ENCODE assay signal across 9 cellular contexts in the genomic region with DNA sequence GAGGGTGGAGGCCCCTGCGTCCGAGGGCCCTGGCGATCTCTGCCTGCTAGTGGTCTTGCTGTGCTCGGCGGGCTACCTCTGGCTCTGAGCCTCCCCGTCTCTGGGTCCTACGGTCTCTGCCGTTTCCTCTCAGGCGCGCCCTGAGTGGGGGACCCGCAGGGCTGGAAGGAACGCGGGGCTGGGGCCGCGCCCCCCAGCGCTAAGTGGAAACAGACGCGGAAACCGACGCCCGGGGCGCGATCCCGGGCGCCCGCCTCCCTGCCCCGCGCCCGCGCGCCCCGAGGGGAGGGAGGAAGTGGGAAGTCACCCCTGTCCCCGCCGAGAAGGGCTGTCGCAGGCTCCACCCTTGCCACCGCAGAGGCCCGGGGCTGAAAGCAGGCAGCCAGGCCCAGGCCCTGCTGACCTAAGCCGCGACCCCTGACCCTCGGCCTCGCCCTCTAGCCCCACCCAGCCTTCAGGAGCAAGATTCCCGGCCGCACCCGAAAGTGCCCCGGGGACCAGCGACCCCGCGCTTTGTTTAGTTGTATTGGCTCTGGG. TPM values are rescaled to one million over a fixed set of nuclear protein-coding genes. Genes with fewer than 3 reads are reported as not detected.
DNase-seq lines count a peak whose midpoint lies in the region; ATAC-seq, FAIRE-seq and TF ChIP-seq lines count a peak whose summit lies in the region.
"Had no signal": no experiment of that assay in that cellular context is flagged by ENCODE, and none has a peak within 500 bp of the region (broad histone marks: within the 10 kb centered on the region; RNA-seq: fewer than 3 reads in every experiment).

No MANE protein-coding gene starts in this region.

- H3K9me3 ChIP-seq in HCT116 (ENCODE audit: control insufficient read depth in 1 of 2, insufficient read depth in 1 of 2, low read depth in 1 of 2, low read length in 2 of 2) (no peaks in the 10 kb centered on the region), endodermal cell (ENCODE audit: control insufficient read depth, low read length) (no peaks in the 10 kb centered on the region), trophoblast cell (ENCODE audit: insufficient read depth, low read depth, low read length) (peaks cover 8% of the 10 kb centered on the region)

- H3K4me3 Mint-ChIP-seq in WTC11: peak overlapping the region; percentile 36
- peak overlapping the region; percentile 41 for H3K4me3 Mint-ChIP-seq in endodermal cell

- H2BK5ac ChIP-seq in trophoblast cell (ENCODE audit: low read depth, low read length, poor library complexity): no peak overlapping the region

- peak overlapping the region; percentile 99 for H3K4me2 ChIP-seq in HCT116 (ENCODE audit: low read length)
- peak overlapping the region; percentile 41 for H3K4me2 ChIP-seq in trophoblast cell (ENCODE audit: low read length)

- 7 to 23% methylated on average over 11 to 48 of the region's 48 CpGs for whole genome bisulfite sequencing in endodermal cell (ENCODE audit: insufficient coverage in 1 of 2, insufficient read length in 1 of 2), 2 experiments
- no CpG with 5 or more reads among the region's 48 CpGs for WGBS in trophoblast cell (ENCODE audit: extremely low coverage, insufficient coverage, insufficient read length)

- H3K79me2 ChIP-seq in HCT116 (ENCODE audit: insufficient read depth, low read length) (peaks cover 15% of the 10 kb centered on the region), trophoblast cell (ENCODE audit: control insufficient read depth, insufficient read depth, low read length, poor library complexity) (peaks cover 2% of the 10 kb centered on the region)

- H3K9ac ChIP-seq in HCT116 (ENCODE audit: low read length) (peak overlapping the region; percentile 97), endodermal cell (ENCODE audit: extremely low read depth, low read length, poor library complexity, severe bottlenecking) (no peak overlapping the region), trophoblast cell (ENCODE audit: low read length) (no peak overlapping the region)

- no peak for FAIRE-seq in RCC 7860 (lab: Jason Lieb, UNC)
- FAIRE-seq: TTC549 had no signal

- TF ChIP-seq CTCF in HCT116 (IDR thresholded peaks at IDR 0.05 in 2 of 3, conservative IDR thresholded peaks at IDR 0.05 in 1 of 3; ENCODE audit: borderline replicate concordance in 1 of 3, insufficient read depth in 1 of 3, low read depth in 2 of 3, low read length in 2 of 3): no peak
- no peak for TF ChIP-seq CTCF in WTC11 (IDR thresholded peaks at IDR 0.05)
- no peak for TF ChIP-seq CTCF in endodermal cell (conservative IDR thresholded peaks at IDR 0.05)

- H3K27ac ChIP-seq in HCT116 (ENCODE audit: low read depth, low read length) (peak overlapping the region; percentile 94), endodermal cell (ENCODE audit: low read depth, low read length) (no peak overlapping the region), trophoblast cell (ENCODE audit: low read depth, low read length) (no peak overlapping the region)

- DNase-seq in HCT116 (ENCODE audit: low read depth, low spot score) (no peak), WTC11 (ENCODE audit: low spot score) (no peak), endodermal cell (no peak), trophoblast cell (peak in 1 of 2 donors; percentile 45), putamen (ENCODE audit: low spot score) (no peak), midbrain (lab: John Stamatoyannopoulos, UW) (no peak), RCC 7860 (ENCODE audit: low spot score) (no peak), amygdala (lab: John Stamatoyannopoulos, UW) (no peak)

- no peak overlapping the region for H3K23ac ChIP-seq in trophoblast cell (ENCODE audit: low read length)

- H3K4me3 ChIP-seq in HCT116 (replicated peaks in 1 of 2; ENCODE audit: low read depth in 1 of 2, low read length in 2 of 2) (peak overlapping the region; percentile 65 to 87), endodermal cell (ENCODE audit: low read length) (no peak overlapping the region), trophoblast cell (ENCODE audit: low read depth, low read length) (no peak overlapping the region)

- no peaks in the 10 kb centered on the region for H3K9me2 ChIP-seq in HCT116 (ENCODE audit: insufficient read depth)

- no peak overlapping the region for H3K27ac Mint-ChIP-seq in WTC11
- no peak overlapping the region for H3K27ac Mint-ChIP-seq in endodermal cell

- peaks cover 4% of the 10 kb centered on the region for H3K4me1 Mint-ChIP-seq in WTC11
- H3K4me1 Mint-ChIP-seq in endodermal cell: peaks cover 5% of the 10 kb centered on the region

- H3K18ac ChIP-seq in trophoblast cell (ENCODE audit: low read length): peak overlapping the region; percentile 74

- no peaks in the 10 kb centered on the region for H3K36me3 Mint-ChIP-seq in WTC11
- H3K36me3 Mint-ChIP-seq in endodermal cell (ENCODE audit: low read depth): no peaks in the 10 kb centered on the region

- no peak overlapping the region for H3K14ac ChIP-seq in trophoblast cell (ENCODE audit: low read length)

- ATAC-seq in HCT116: no peak
- ATAC-seq in WTC11: no peak

- H3K27me3 ChIP-seq in HCT116 (ENCODE audit: insufficient read depth, low read length) (no peaks in the 10 kb centered on the region), endodermal cell (ENCODE audit: control insufficient read depth, insufficient read depth, low read length, poor library complexity, severe bottlenecking) (peaks cover 47% of the 10 kb centered on the region), trophoblast cell (ENCODE audit: insufficient read depth, low read length) (peaks cover 21% of the 10 kb centered on the region)

- POLR2A ChIA-PET in HCT116 (lab: Charles Lee): no interaction called here
- POLR2A ChIA-PET in WTC11 (lab: Charles Lee): no interaction called here

- H3K4me1 ChIP-seq in HCT116 (ENCODE audit: control insufficient read depth in 1 of 2, insufficient read depth in 2 of 2, low read length in 2 of 2) (peaks cover 31 to 76% of the 10 kb centered on the region in 2 experiments), endodermal cell (ENCODE audit: control insufficient read depth, insufficient read depth, low read length) (peaks cover 6% of the 10 kb centered on the region), trophoblast cell (ENCODE audit: control insufficient read depth in 1 of 2, insufficient read depth in 2 of 2, low read length in 2 of 2) (peaks cover 23 to 40% of the 10 kb centered on the region in 2 experiments)

- TF ChIP-seq RAD21 in HCT116 (IDR thresholded peaks at IDR 0.05; ENCODE audit: low read depth): no peak

- peak overlapping the region; percentile 31 for H4K8ac ChIP-seq in trophoblast cell (ENCODE audit: low read depth, low read length)

- CTCF ChIA-PET in HCT116 (lab: Charles Lee) (no interaction called here), WTC11 (lab: Charles Lee) (interaction anchor here (0.6 to 1.9 kb wide), 3 partner anchors 14 to 39 kb away, joined by 3 to 14 read pairs (median 5); no protein-coding TSS in a partner anchor)

- no peak overlapping the region for H2AK5ac ChIP-seq in trophoblast cell (ENCODE audit: low read length)

- no peak overlapping the region for H2AFZ ChIP-seq in HCT116 (ENCODE audit: low read depth, low read length, poor library complexity, severe bottlenecking)
- no peak overlapping the region for H2AFZ ChIP-seq in trophoblast cell (ENCODE audit: insufficient read depth, low read length, poor library complexity)

- H3K36me3 ChIP-seq in HCT116 (ENCODE audit: control insufficient read depth in 1 of 2, insufficient read depth in 2 of 2, low read length in 2 of 2): 0 out of 4 replicates have a peak, but pooled peaks cover 0 to under 1% of the 10 kb centered on the region in 2 experiments
- H3K36me3 ChIP-seq in endodermal cell (ENCODE audit: control insufficient read depth, insufficient read depth, low read length): no peaks in the 10 kb centered on the region
- H3K36me3 ChIP-seq in trophoblast cell (ENCODE audit: control insufficient read depth in 1 of 2, insufficient read depth in 2 of 2, low read length in 2 of 2): peaks cover 1 to 3% of the 10 kb centered on the region in 2 experiments

- H3K27me3 Mint-ChIP-seq in WTC11 (ENCODE audit: low read depth) (peaks cover 62% of the 10 kb centered on the region), endodermal cell (ENCODE audit: insufficient read depth) (peaks cover 54% of the 10 kb centered on the region)

- peaks cover 13% of the 10 kb centered on the region for H3K79me1 ChIP-seq in trophoblast cell (ENCODE audit: low read length)

- no peak for TF ChIP-seq POLR2A in HCT116 (IDR thresholded peaks at IDR 0.05; ENCODE audit: borderline replicate concordance, extremely low read depth, insufficient read depth, insufficient read length)

- no TSS peak for BruUV-seq in HCT116 (replicated peaks; lab: Mats Ljungman, UMichigan)

- H4K91ac ChIP-seq in trophoblast cell (ENCODE audit: low read depth, low read length): no peak overlapping the region

- no peak overlapping the region for H2BK120ac ChIP-seq in trophoblast cell (ENCODE audit: insufficient read depth, low read length, poor library complexity)

- no peak overlapping the region for H3K4ac ChIP-seq in trophoblast cell (ENCODE audit: low read depth, low read length)

- H4K20me1 ChIP-seq in HCT116 (ENCODE audit: insufficient read depth): no peaks in the 10 kb centered on the region; the same call in 1 of the 2 replicates

- H3K9me3 Mint-ChIP-seq in WTC11 (no peaks in the 10 kb centered on the region), endodermal cell (peaks cover 3% of the 10 kb centered on the region)

- no peak overlapping the region for H2BK12ac ChIP-seq in trophoblast cell (ENCODE audit: low read length)

- RAD21 ChIA-PET in HCT116 (lab: Charles Lee; ENCODE audit: low non-redundant PET in 1 of 2, low total read pairs in 2 of 2, uncharacterized antibody in 2 of 2, unreplicated experiment in 2 of 2): no interaction called here

- H4K12ac ChIP-seq in trophoblast cell (ENCODE audit: low read depth, low read length): no peak overlapping the region

- intact Hi-C loops in HCT116 (cut with micrococcal nuclease): no loop called here

RNA-seq across cellular contexts. Expression of gene CRIP1, which starts 0.8 kb away (rescaled TPM):
- total RNA-seq in HCT116 (2021; ENCODE audit: unreplicated experiment) (260 TPM), WTC11 (2021) (4.8 to 9.0 TPM (median 5.8 TPM) in 3 replicates), endodermal cell (10 to 100 TPM in 1 of 2 donors, 1 to 10 TPM in 1; 7.0 to 47.1 TPM)
- polyA plus RNA-seq in HCT116 (2012): 613 and 656 TPM in 2 replicates
- 29.7 TPM for polyA plus RNA-seq in endodermal cell (2013, experiment 1 of 2)
- polyA plus RNA-seq in endodermal cell (2013, experiment 2 of 2): 32.3 TPM
- 44.7 and 45.0 TPM in 2 replicates for polyA plus RNA-seq in trophoblast cell (2013)

RNA-seq across cellular contexts. Expression of gene TEDC1, which starts 3.5 kb away (rescaled TPM):
- total RNA-seq in HCT116 (2021; ENCODE audit: unreplicated experiment) (40.4 TPM), WTC11 (2021) (16.4 to 17.9 TPM (median 16.7 TPM) in 3 replicates), endodermal cell (10 to 100 TPM in 1 of 2 donors, 1 to 10 TPM in 1; 9.1 to 23.8 TPM)
- 30.8 and 33.5 TPM in 2 replicates for polyA plus RNA-seq in HCT116 (2012)
- 21.3 TPM for polyA plus RNA-seq in endodermal cell (2013, experiment 1 of 2)
- 19.0 TPM for polyA plus RNA-seq in endodermal cell (2013, experiment 2 of 2)
- 8.8 and 8.9 TPM in 2 replicates for polyA plus RNA-seq in trophoblast cell (2013)

RNA-seq across cellular contexts. Expression of gene CRIP2, which starts 12.9 kb away (rescaled TPM):
- total RNA-seq in HCT116 (2021; ENCODE audit: unreplicated experiment) (31.1 TPM), WTC11 (2021) (4.6 to 5.4 TPM (median 5.0 TPM) in 3 replicates), endodermal cell (1 to 10 TPM; 3.9 to 5.3 TPM)
- 37.8 and 43.3 TPM in 2 replicates for polyA plus RNA-seq in HCT116 (2012)
- 96.3 TPM for polyA plus RNA-seq in endodermal cell (2013, experiment 1 of 2)
- 93.1 TPM for polyA plus RNA-seq in endodermal cell (2013, experiment 2 of 2)
- polyA plus RNA-seq in trophoblast cell (2013): 85.1 and 90.0 TPM in 2 replicates

RNA-seq across cellular contexts. Expression of gene TMEM121, which starts 38.9 kb away (rescaled TPM):
- 5.5 TPM for total RNA-seq in HCT116 (2021; ENCODE audit: unreplicated experiment)
- 3.4 and 4.6 TPM in 2 replicates for polyA plus RNA-seq in HCT116 (2012)
- total RNA-seq in WTC11 (2021): 0.81 to 1.9 TPM (median 1.5 TPM) in 3 replicates
- total RNA-seq in endodermal cell: 1 to 10 TPM in 1 of 2 donors, under 1 TPM in 1; 0.29 to 1.5 TPM
- polyA plus RNA-seq in endodermal cell (2013, experiment 1 of 2): 5.8 TPM
- polyA plus RNA-seq in endodermal cell (2013, experiment 2 of 2): 6.1 TPM
- 0.12 TPM in 2 replicates for polyA plus RNA-seq in trophoblast cell (2013)

Comparison
In these comparisons a context has a peak if more than half of its experiments do, and no peak if none do; other contexts are left out.
1. H3K4me3 ChIP-seq: peak in HCT116 (2 of 2); none in endodermal cell (single experiment) and trophoblast cell (single experiment).